Comparison of ENCODE assay signal across 9 cellular contexts in genomic region chr4:149371021-149371420, GRCh38.
DNase-seq lines count a peak whose midpoint lies in the region; ATAC-seq and TF ChIP-seq lines count a peak whose summit lies in the region.
"Had no signal": no experiment of that assay in that cellular context is flagged by ENCODE, and none has a peak within 500 bp of the region (broad histone marks: within the 10 kb centered on the region; RNA-seq: fewer than 3 reads in every experiment).

No MANE protein-coding gene starts in this region.

- no peaks in the 10 kb centered on the region for H3K4me1 Mint-ChIP-seq in activated CD4-positive, alpha-beta memory T cell treated with anti-CD3 and anti-CD28 coated beads, Interleukin-2, amount 10 ng/mL, durations not matched to agents 7 days and 5 days
- H3K4me1 Mint-ChIP-seq: activated B cell treated with CpG ODN at 0.5 μM for 24 hours had no signal

- H3K27me3 Mint-ChIP-seq in activated CD4-positive, alpha-beta memory T cell treated with anti-CD3 and anti-CD28 coated beads, Interleukin-2, amount 10 ng/mL, durations not matched to agents 7 days and 5 days = no peaks in the 10 kb centered on the region
- H3K27me3 Mint-ChIP-seq: activated B cell treated with CpG ODN at 0.5 μM for 24 hours had no signal

- H3K27me3 ChIP-seq in PC-9 (ENCODE audit: insufficient read depth, low read depth) = no peaks in the 10 kb centered on the region
- no peaks in the 10 kb centered on the region for H3K27me3 ChIP-seq in osteoblast (ENCODE audit: insufficient read depth, low read length)
- no peaks in the 10 kb centered on the region for H3K27me3 ChIP-seq in vagina

- no peaks in the 10 kb centered on the region for H3K9me2 ChIP-seq in PC-9 (ENCODE audit: insufficient read depth)

- H3K4me3 Mint-ChIP-seq in activated CD4-positive, alpha-beta memory T cell treated with anti-CD3 and anti-CD28 coated beads, Interleukin-2, amount 10 ng/mL, durations not matched to agents 7 days and 5 days = no peak overlapping the region
- H3K4me3 Mint-ChIP-seq: activated B cell treated with CpG ODN at 0.5 μM for 24 hours had no signal

- POLR2A ChIA-PET in PC-9 (lab: Charles Lee; ENCODE audit: unreplicated experiment) = no interaction called here
- POLR2A ChIA-PET in activated CD4-positive, alpha-beta memory T cell treated with anti-CD3 and anti-CD28 coated beads, Interleukin-2, amount 10 ng/mL, durations not matched to agents 7 days and 5 days (lab: Charles Lee) = no interaction called here

- DNase-seq in EL (peak; percentile 60), HT-29 (ENCODE audit: low spot score) (peak; percentile 65), PC-9 (peak in 1 of 2 experiments; percentile 4), erythroblast (lab: John Stamatoyannopoulos, UW) (peak; percentile 5 to 16), osteoblast (ENCODE audit: insufficient read length, low spot score, missing footprints) (peak; percentile 66), vagina (ENCODE audit: extremely low spot score in 2 of 2) (no peak)
- no peak for DNase-seq in activated CD4-positive, alpha-beta memory T cell treated with anti-CD3 and anti-CD28 coated beads, Interleukin-2, amount 10 ng/mL, durations not matched to agents 7 days and 5 days
- DNase-seq: activated B cell treated with CpG ODN at 0.5 μM for 24 hours had no signal

- peak; percentile 72 for ATAC-seq in GM21515 (IDR thresholded peaks at IDR 0.05; ENCODE audit: unreplicated experiment)

- H3F3A ChIP-seq in PC-9 (ENCODE audit: insufficient read depth, low read depth) = no peaks in the 10 kb centered on the region

- no peak overlapping the region for H3K27ac Mint-ChIP-seq in activated CD4-positive, alpha-beta memory T cell treated with anti-CD3 and anti-CD28 coated beads, Interleukin-2, amount 10 ng/mL, durations not matched to agents 7 days and 5 days
- H3K27ac Mint-ChIP-seq: activated B cell treated with CpG ODN at 0.5 μM for 24 hours had no signal

- CTCF ChIA-PET in PC-9 (lab: Charles Lee) = no interaction called here
- CTCF ChIA-PET in activated CD4-positive, alpha-beta memory T cell treated with anti-CD3 and anti-CD28 coated beads, Interleukin-2, amount 10 ng/mL, durations not matched to agents 7 days and 5 days (lab: Charles Lee) = no interaction called here

- TF ChIP-seq CTCF in PC-9 (conservative IDR thresholded peaks at IDR 0.05) (peak; percentile 58), osteoblast (IDR thresholded peaks at IDR 0.05; ENCODE audit: extremely low read depth, low read depth, low read length) (peak; percentile 61), vagina (IDR thresholded peaks at IDR 0.05) (no peak)

- no peaks in the 10 kb centered on the region for H3K4me1 ChIP-seq in PC-9 (replicated peaks; ENCODE audit: insufficient read depth)
- H3K4me1 ChIP-seq in osteoblast (ENCODE audit: insufficient read depth, low read length) = no peaks in the 10 kb centered on the region
- H3K4me1 ChIP-seq in vagina = no peaks in the 10 kb centered on the region

- H3K9me3 Mint-ChIP-seq in activated CD4-positive, alpha-beta memory T cell treated with anti-CD3 and anti-CD28 coated beads, Interleukin-2, amount 10 ng/mL, durations not matched to agents 7 days and 5 days = no peaks in the 10 kb centered on the region
- H3K9me3 Mint-ChIP-seq: activated B cell treated with CpG ODN at 0.5 μM for 24 hours had no signal

- no peak overlapping the region for H3K4me2 ChIP-seq in PC-9
- no peak overlapping the region for H3K4me2 ChIP-seq in osteoblast (ENCODE audit: insufficient read depth, low read length)

- no peaks in the 10 kb centered on the region for H3K36me3 Mint-ChIP-seq in activated CD4-positive, alpha-beta memory T cell treated with anti-CD3 and anti-CD28 coated beads, Interleukin-2, amount 10 ng/mL, durations not matched to agents 7 days and 5 days (ENCODE audit: low read depth)

- H3K79me2 ChIP-seq in PC-9 (ENCODE audit: low read depth) (no peaks in the 10 kb centered on the region), osteoblast (ENCODE audit: insufficient read depth, low read length) (no peaks in the 10 kb centered on the region)

- H3K4me3 ChIP-seq in PC-9 = no peak overlapping the region
- H3K4me3 ChIP-seq in osteoblast (ENCODE audit: insufficient read depth, low read length) = no peak overlapping the region
- H3K4me3 ChIP-seq in vagina = no peak overlapping the region

- H3K9me3 ChIP-seq in PC-9 (ENCODE audit: insufficient read depth, low read depth) = no peaks in the 10 kb centered on the region
- H3K9me3 ChIP-seq in osteoblast (ENCODE audit: low read depth, low read length) = no peaks in the 10 kb centered on the region
- H3K9me3 ChIP-seq in vagina = no peaks in the 10 kb centered on the region

- no peak for TF ChIP-seq POLR2A in erythroblast (IDR thresholded peaks at IDR 0.05; ENCODE audit: low read length)
- TF ChIP-seq POLR2A in vagina (IDR thresholded peaks at IDR 0.05) = no peak

- no peaks in the 10 kb centered on the region for H3K36me3 ChIP-seq in PC-9 (ENCODE audit: low read depth)
- H3K36me3 ChIP-seq in osteoblast (ENCODE audit: insufficient read depth, low read length) = no peaks in the 10 kb centered on the region
- no peaks in the 10 kb centered on the region for H3K36me3 ChIP-seq in vagina

- H2AFZ ChIP-seq in PC-9 (no peak overlapping the region), osteoblast (ENCODE audit: low read length) (no peak overlapping the region)

- H3K27ac ChIP-seq in PC-9 = no peak overlapping the region
- H3K27ac ChIP-seq in osteoblast (ENCODE audit: low read depth, low read length) = no peak overlapping the region
- H3K27ac ChIP-seq in vagina = no peak overlapping the region

- no TSS peak for BruUV-seq in PC-9 (replicated peaks; lab: Mats Ljungman, UMichigan)

- no peaks in the 10 kb centered on the region for H4K20me1 ChIP-seq in PC-9 (ENCODE audit: insufficient read depth)
- H4K20me1 ChIP-seq in osteoblast (ENCODE audit: insufficient read depth, low read length) = no peaks in the 10 kb centered on the region

- intact Hi-C loops in PC-9 (cut with micrococcal nuclease; ENCODE audit: unreplicated experiment) = loop anchor here (1.0 to 10.0 kb wide), 3 partner anchors 181 to 525 kb away; no protein-coding TSS in a partner anchor
- intact Hi-C loops in vagina (cut with DNase I) = no loop called here

Comparison
In these comparisons a context has a peak if more than half of its experiments do, and no peak if none do; other contexts are left out.
1. DNase-seq: peak in EL (single experiment), HT-29 (single experiment), erythroblast (2 of 2) and osteoblast (single experiment); none in activated CD4-positive, alpha-beta memory T cell treated with anti-CD3 and anti-CD28 coated beads, Interleukin-2, amount 10 ng/mL, durations not matched to agents 7 days and 5 days (single experiment) and vagina (0 of 2).
2. CTCF ChIP-seq: peak in PC-9 (single experiment) and osteoblast (single experiment); none in vagina (0 of 3).